ENCODE assay signal across 18 cellular contexts in the genomic region with DNA sequence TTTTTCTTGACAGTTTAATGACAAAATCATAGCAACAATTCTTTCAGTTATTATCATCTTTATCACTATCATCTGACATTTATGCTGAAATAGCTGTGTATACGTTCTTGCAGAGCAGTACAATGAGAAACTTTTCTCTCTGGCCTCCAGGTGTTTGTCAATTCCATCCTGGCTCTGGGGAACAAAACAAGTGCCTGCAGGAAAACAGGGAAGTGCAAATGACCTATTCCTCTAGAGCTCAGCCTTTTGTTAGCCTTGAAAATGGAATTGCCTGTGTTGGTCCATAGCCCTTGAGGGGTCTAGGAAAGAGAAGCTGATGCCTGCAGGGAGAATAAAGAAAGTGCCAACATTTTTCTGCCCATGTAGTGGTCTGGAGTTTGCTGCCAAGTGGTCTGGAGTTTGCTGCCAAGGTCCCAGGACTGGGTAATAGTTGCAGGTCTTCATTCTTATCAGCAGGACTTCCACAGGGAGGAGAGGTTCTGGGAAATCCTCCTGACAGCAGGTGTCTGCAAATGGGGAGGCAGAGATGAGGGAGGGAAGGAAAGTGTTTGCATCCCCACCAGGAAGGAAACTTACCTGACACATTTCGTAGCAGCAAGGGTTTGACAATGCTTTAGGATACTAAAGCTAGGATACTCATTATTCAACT. TPM values are rescaled to one million over a fixed set of nuclear protein-coding genes. Genes with fewer than 3 reads are reported as not detected.
A peak's percentile ranks its signal among the peaks of the same experiment; 100 is the strongest.
DNase-seq lines count a peak whose midpoint lies in the region; ATAC-seq and TF ChIP-seq lines count a peak whose summit lies in the region.
"Had no signal": no experiment of that assay in that cellular context is flagged by ENCODE, and none has a peak within 500 bp of the region (broad histone marks: within the 10 kb centered on the region; RNA-seq: fewer than 3 reads in every experiment).

No MANE protein-coding gene starts in this region.

- no peak overlapping the region for H3K4me3 ChIP-seq in tibial artery
- H3K4me3 ChIP-seq: A549 had no signal

- no peak for TF ChIP-seq CTCF in tibial artery (IDR thresholded peaks at IDR 0.05)
- TF ChIP-seq CTCF in RWPE1 (conservative IDR thresholded peaks at IDR 0.05; ENCODE audit: low read depth): no peak

- H3K9me3 Mint-ChIP-seq in activated naive CD4-positive, alpha-beta T cell treated with anti-CD3 and anti-CD28 coated beads, Interleukin-2, amount 10 ng/mL, durations not matched to agents 7 days and 5 days: peaks cover 7% of the 10 kb centered on the region
- H3K9me3 Mint-ChIP-seq in activated T-helper 1 cell treated with anti-CD3 and anti-CD28 coated beads, Interleukin-12 subunit alpha, Interleukin-12 subunit beta, Interleukin-2, Interleukin-4 antibody, amounts not matched to agents 30 ng/mL and 10 ng/mL and 1 ng/mL, durations not matched to agents 14 hours and 24 hours and 36 hours: peaks cover 3% of the 10 kb centered on the region
- H3K9me3 Mint-ChIP-seq: CD4-positive, alpha-beta memory T cell had no signal

- DNase-seq in activated naive CD4-positive, alpha-beta T cell treated with anti-CD3 and anti-CD28 coated beads, Interleukin-2, amount 10 ng/mL, durations not matched to agents 7 days and 5 days: no peak
- no peak for DNase-seq in activated naive CD4-positive, alpha-beta T cell (lab: John Stamatoyannopoulos, UW)
- DNase-seq in activated T-helper 1 cell treated with anti-CD3 and anti-CD28 coated beads, Interleukin-12 subunit alpha, Interleukin-12 subunit beta, Interleukin-2, Interleukin-4 antibody, amounts not matched to agents 30 ng/mL and 10 ng/mL and 1 ng/mL, durations not matched to agents 14 hours and 24 hours and 36 hours (ENCODE audit: low spot score): no peak
- peak; percentile 10 for DNase-seq in iPS-NIHi11 (ENCODE audit: low spot score)
- DNase-seq in tibial artery: no peak
- DNase-seq in RWPE1 (ENCODE audit: low spot score): no peak
- DNase-seq: CD4-positive, alpha-beta memory T cell; DMS153; GF-D8; GOT3; NCI-H1105; NCI-H2081; NCI-H2171 treated with DMSO at 0.1 percent for 48 hours; NCI-H82; SHP77 had no signal

- peak overlapping the region; percentile 65 for H3K27ac Mint-ChIP-seq in activated naive CD4-positive, alpha-beta T cell treated with anti-CD3 and anti-CD28 coated beads, Interleukin-2, amount 10 ng/mL, durations not matched to agents 7 days and 5 days
- H3K27ac Mint-ChIP-seq in activated T-helper 1 cell treated with anti-CD3 and anti-CD28 coated beads, Interleukin-12 subunit alpha, Interleukin-12 subunit beta, Interleukin-2, Interleukin-4 antibody, amounts not matched to agents 30 ng/mL and 10 ng/mL and 1 ng/mL, durations not matched to agents 14 hours and 24 hours and 36 hours: peak overlapping the region; percentile 60

- H3K4me1 Mint-ChIP-seq in activated naive CD4-positive, alpha-beta T cell treated with anti-CD3 and anti-CD28 coated beads, Interleukin-2, amount 10 ng/mL, durations not matched to agents 7 days and 5 days: peaks cover 44% of the 10 kb centered on the region
- peaks cover 68% of the 10 kb centered on the region for H3K4me1 Mint-ChIP-seq in activated T-helper 1 cell treated with anti-CD3 and anti-CD28 coated beads, Interleukin-12 subunit alpha, Interleukin-12 subunit beta, Interleukin-2, Interleukin-4 antibody, amounts not matched to agents 30 ng/mL and 10 ng/mL and 1 ng/mL, durations not matched to agents 14 hours and 24 hours and 36 hours (ENCODE audit: low read depth)

- H3K36me3 ChIP-seq in tibial artery: no peaks in the 10 kb centered on the region

- CTCF ChIA-PET in activated naive CD4-positive, alpha-beta T cell treated with anti-CD3 and anti-CD28 coated beads, Interleukin-2, amount 10 ng/mL, durations not matched to agents 7 days and 5 days (lab: Charles Lee): no interaction called here
- CTCF ChIA-PET in RWPE1 (lab: Yijun Ruan, JAX): no interaction called here

- POLR2A ChIA-PET in RWPE1 (lab: Yijun Ruan, JAX; ENCODE audit: low non-redundant PET): no interaction called here

- intact Hi-C loops in activated T-helper 1 cell treated with anti-CD3 and anti-CD28 coated beads, Interleukin-12 subunit alpha, Interleukin-12 subunit beta, Interleukin-2, Interleukin-4 antibody, amounts not matched to agents 30 ng/mL and 10 ng/mL and 1 ng/mL, durations not matched to agents 14 hours and 24 hours and 36 hours (cut with micrococcal nuclease): no loop called here
- intact Hi-C loops in tibial artery (cut with DNase I; ENCODE audit: low total_unique reads): no loop called here

- H3K4me1 ChIP-seq in tibial artery: peaks cover 0 to 61% (median 28%) of the 10 kb centered on the region in 4 donors
- H3K4me1 ChIP-seq: A549 had no signal

- H3K27me3 Mint-ChIP-seq in activated naive CD4-positive, alpha-beta T cell treated with anti-CD3 and anti-CD28 coated beads, Interleukin-2, amount 10 ng/mL, durations not matched to agents 7 days and 5 days: no peaks in the 10 kb centered on the region
- no peaks in the 10 kb centered on the region for H3K27me3 Mint-ChIP-seq in activated T-helper 1 cell treated with anti-CD3 and anti-CD28 coated beads, Interleukin-12 subunit alpha, Interleukin-12 subunit beta, Interleukin-2, Interleukin-4 antibody, amounts not matched to agents 30 ng/mL and 10 ng/mL and 1 ng/mL, durations not matched to agents 14 hours and 24 hours and 36 hours (ENCODE audit: insufficient read depth)

- H3K27ac ChIP-seq in tibial artery: peak overlapping the region; percentile 72 to 73
- no peak overlapping the region for H3K27ac ChIP-seq in RWPE1
- H3K27ac ChIP-seq: A549 had no signal

- no peaks in the 10 kb centered on the region for H3K27me3 ChIP-seq in tibial artery

- ATAC-seq in GM18907 (IDR thresholded peaks at IDR 0.05; ENCODE audit: unreplicated experiment) (no peak), GM19397 (IDR thresholded peaks at IDR 0.05; ENCODE audit: unreplicated experiment) (no peak)
- ATAC-seq: A549 had no signal

- H3K9me3 ChIP-seq in tibial artery: no peaks in the 10 kb centered on the region
- H3K9me3 ChIP-seq: A549 had no signal

- no peak overlapping the region for H3K4me3 Mint-ChIP-seq in activated naive CD4-positive, alpha-beta T cell treated with anti-CD3 and anti-CD28 coated beads, Interleukin-2, amount 10 ng/mL, durations not matched to agents 7 days and 5 days
- no peak overlapping the region for H3K4me3 Mint-ChIP-seq in activated T-helper 1 cell treated with anti-CD3 and anti-CD28 coated beads, Interleukin-12 subunit alpha, Interleukin-12 subunit beta, Interleukin-2, Interleukin-4 antibody, amounts not matched to agents 30 ng/mL and 10 ng/mL and 1 ng/mL, durations not matched to agents 14 hours and 24 hours and 36 hours

- H3K36me3 Mint-ChIP-seq in activated naive CD4-positive, alpha-beta T cell treated with anti-CD3 and anti-CD28 coated beads, Interleukin-2, amount 10 ng/mL, durations not matched to agents 7 days and 5 days: peaks cover 9% of the 10 kb centered on the region
- H3K36me3 Mint-ChIP-seq in activated T-helper 1 cell treated with anti-CD3 and anti-CD28 coated beads, Interleukin-12 subunit alpha, Interleukin-12 subunit beta, Interleukin-2, Interleukin-4 antibody, amounts not matched to agents 30 ng/mL and 10 ng/mL and 1 ng/mL, durations not matched to agents 14 hours and 24 hours and 36 hours (ENCODE audit: low read depth): peaks cover 11% of the 10 kb centered on the region
- H3K36me3 Mint-ChIP-seq: CD4-positive, alpha-beta memory T cell had no signal

RNA-seq across cellular contexts. Expression of gene CSTF2T, which starts 10.1 kb away (rescaled TPM):
- total RNA-seq in activated T-helper 1 cell treated with anti-CD3 and anti-CD28 coated beads, Interleukin-12 subunit alpha, Interleukin-12 subunit beta, Interleukin-2, Interleukin-4 antibody, amounts not matched to agents 30 ng/mL and 10 ng/mL and 1 ng/mL, durations not matched to agents 14 hours and 24 hours and 36 hours: 42.3 and 44.8 TPM in 2 replicates
